ENCODE assay signal across 25 cellular contexts in the genomic region with DNA sequence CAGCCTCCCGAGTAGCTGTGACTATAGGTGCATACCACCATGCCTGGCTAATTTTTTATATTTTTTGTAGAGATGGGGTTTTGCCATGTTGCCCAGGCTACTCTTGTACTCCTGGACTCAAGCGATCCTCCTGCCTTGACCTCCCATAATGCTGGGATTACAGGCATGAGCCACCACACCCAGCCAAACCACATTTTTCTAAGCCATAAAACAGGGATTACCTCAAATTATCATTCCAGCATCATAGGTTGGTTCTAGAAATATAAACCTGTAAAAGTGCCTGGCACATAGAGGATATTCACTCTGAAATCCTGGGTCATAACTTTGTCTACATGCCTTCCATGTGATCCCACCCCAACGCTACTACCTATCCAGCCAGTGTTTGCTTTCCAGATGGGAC.
"Had no signal": no experiment of that assay in that cellular context is flagged by ENCODE, and none has a peak within 500 bp of the region (broad histone marks: within the 10 kb centered on the region; RNA-seq: fewer than 3 reads in every experiment).

No MANE protein-coding gene starts in this region.

- ATAC-seq: esophagus mucosa; gastrocnemius medialis; heart left ventricle; left lung; naive thymus-derived CD8-positive, alpha-beta T cell; psoas muscle; right cardiac atrium; stimulated activated naive B cell treated with anti-CD40 and anti-IgM and Interleukin-4, amounts not matched to agents 10 μg/mL and 1 μg/mL and 100 μg/mL, for 72 hours had no signal

- H3K9me3 Mint-ChIP-seq: stimulated activated naive CD8-positive, alpha-beta T cell treated with anti-CD3 and anti-CD28 coated beads, Interleukin-15, Interleukin-2, amounts not matched to agents 100 ng/mL and 50 ng/mL, for 24 hours had no signal

- H3K4me3 Mint-ChIP-seq: endodermal cell; naive thymus-derived CD8-positive, alpha-beta T cell; nephron progenitor cell; stimulated activated naive B cell treated with anti-CD40 and anti-IgM and Interleukin-4, amounts not matched to agents 10 μg/mL and 1 μg/mL and 100 μg/mL, for 72 hours; stimulated activated naive CD8-positive, alpha-beta T cell treated with anti-CD3 and anti-CD28 coated beads, Interleukin-15, Interleukin-2, amounts not matched to agents 100 ng/mL and 50 ng/mL, for 24 hours had no signal

- H3K36me3 ChIP-seq: gastrocnemius medialis, heart left ventricle, left lung, sigmoid colon, thoracic aorta, upper lobe of left lung had no signal

- H2AFZ ChIP-seq: hepatocyte had no signal

- H3K4me2 ChIP-seq: hepatocyte had no signal

- H3K9me3 ChIP-seq: gastrocnemius medialis, heart left ventricle, left lung, psoas muscle, sigmoid colon, thoracic aorta, tibial nerve, upper lobe of left lung had no signal

- H3K27ac ChIP-seq: epithelial cell of prostate, gastrocnemius medialis, heart left ventricle, hepatocyte, left lung, psoas muscle, sigmoid colon, thoracic aorta, tibial nerve, upper lobe of left lung had no signal

- H3K4me3 ChIP-seq: dorsolateral prefrontal cortex, gastrocnemius medialis, heart left ventricle, hepatocyte, left lung, psoas muscle, sigmoid colon, thoracic aorta, tibial nerve, upper lobe of left lung had no signal

- H3K27me3 ChIP-seq: dorsolateral prefrontal cortex, gastrocnemius medialis, heart left ventricle, hepatocyte, left lung, sigmoid colon, tibial nerve, upper lobe of left lung had no signal

- H3K79me2 ChIP-seq: hepatocyte had no signal

- H3K4me1 Mint-ChIP-seq: nephron progenitor cell had no signal

- H3K27me3 Mint-ChIP-seq: naive thymus-derived CD8-positive, alpha-beta T cell; stimulated activated naive B cell treated with anti-CD40 and anti-IgM and Interleukin-4, amounts not matched to agents 10 μg/mL and 1 μg/mL and 100 μg/mL, for 72 hours; stimulated activated naive CD8-positive, alpha-beta T cell treated with anti-CD3 and anti-CD28 coated beads, Interleukin-15, Interleukin-2, amounts not matched to agents 100 ng/mL and 50 ng/mL, for 24 hours had no signal

- H3K27ac Mint-ChIP-seq: endodermal cell; nephron progenitor cell; stimulated activated naive B cell treated with anti-CD40 and anti-IgM and Interleukin-4, amounts not matched to agents 10 μg/mL and 1 μg/mL and 100 μg/mL, for 72 hours; stimulated activated naive CD8-positive, alpha-beta T cell treated with anti-CD3 and anti-CD28 coated beads, Interleukin-15, Interleukin-2, amounts not matched to agents 100 ng/mL and 50 ng/mL, for 24 hours had no signal

- DNase-seq: dorsolateral prefrontal cortex; effector CD4-positive, alpha-beta T cell; foreskin fibroblast; gastrocnemius medialis; heart left ventricle; kidney; left lung; mesenchymal stem cell; midbrain; naive thymus-derived CD8-positive, alpha-beta T cell; nephron progenitor cell; nucleus accumbens; psoas muscle; right cardiac atrium; sigmoid colon; stimulated activated CD4-positive, alpha-beta T cell treated with anti-CD3 and anti-CD28 coated beads, Interleukin-4, amount 100 ng/mL, for 4 hours; stimulated activated naive B cell treated with anti-CD40 and anti-IgM and Interleukin-4, amounts not matched to agents 10 μg/mL and 1 μg/mL and 100 μg/mL, for 72 hours; upper lobe of left lung had no signal
